9 cellular contexts compared by ENCODE assay signal in genomic region chr4:95129708-95130343, GRCh38.
DNase-seq lines count a peak whose midpoint lies in the region; ATAC-seq and TF ChIP-seq lines count a peak whose summit lies in the region.
"Had no signal": no experiment of that assay in that cellular context is flagged by ENCODE, and none has a peak within 500 bp of the region (broad histone marks: within the 10 kb centered on the region; RNA-seq: fewer than 3 reads in every experiment).

No MANE protein-coding gene starts in this region.

- no peaks in the 10 kb centered on the region for H3K9me3 ChIP-seq in adipocyte (ENCODE audit: control insufficient read depth, low read length)
- H3K9me3 ChIP-seq in uterus = no peaks in the 10 kb centered on the region

- DNase-seq in Right ventricle myocardium inferior (ENCODE audit: missing footprints) (no peak), cardiac septum (ENCODE audit: low spot score) (no peak), adipocyte (ENCODE audit: low read depth) (peak; percentile 99), iris pigment epithelial cell (ENCODE audit: low read depth) (peak; percentile 100), uterus (peak; percentile 14 to 49), T-helper 9 cell (no peak)
- no peak for DNase-seq in stimulated activated CD4-positive, alpha-beta T cell treated with anti-CD3 and anti-CD28 coated beads, Interleukin-15, amount 100 ng/mL, for 24 hours
- DNase-seq: naive B cell had no signal

- H3K36me3 ChIP-seq in adipocyte (ENCODE audit: control insufficient read depth, insufficient read depth, low read length, severe bottlenecking) = no peaks in the 10 kb centered on the region
- no peaks in the 10 kb centered on the region for H3K36me3 ChIP-seq in uterus

- TF ChIP-seq POLR2A in uterus (IDR thresholded peaks at IDR 0.05) = no peak

- H3K9ac ChIP-seq in adipocyte (ENCODE audit: low read length) = no peak overlapping the region

- H3K27me3 ChIP-seq in adipocyte (replicated peaks; ENCODE audit: control insufficient read depth, insufficient read depth, low read length) (no peaks in the 10 kb centered on the region), uterus (no peaks in the 10 kb centered on the region)

- H3K27ac ChIP-seq in uterus = no peak overlapping the region

- ATAC-seq in Right ventricle myocardium inferior (peak; percentile 94), HG02970 (IDR thresholded peaks at IDR 0.05; ENCODE audit: low FRiP score, unreplicated experiment) (no peak)

- TF ChIP-seq CTCF in uterus (IDR thresholded peaks at IDR 0.05) = no peak

- H3K4me3 ChIP-seq in adipocyte (ENCODE audit: low read length) (peak overlapping the region; percentile 67), uterus (no peak overlapping the region)

- H3K4me1 ChIP-seq in adipocyte (ENCODE audit: control insufficient read depth, insufficient read depth, low read length) = peaks cover 16% of the 10 kb centered on the region
- no peaks in the 10 kb centered on the region for H3K4me1 ChIP-seq in uterus

- intact Hi-C loops in Right ventricle myocardium inferior (cut with DNase I) = no loop called here
- intact Hi-C loops in cardiac septum (cut with DNase I) = no loop called here
- intact Hi-C loops in uterus (cut with DNase I; ENCODE audit: low total_unique reads) = no loop called here

Comparison
In these comparisons a context has a peak if more than half of its experiments do, and no peak if none do; other contexts are left out.
1. DNase-seq: peak in adipocyte (single experiment), iris pigment epithelial cell (single experiment) and uterus (2 of 2); none in Right ventricle myocardium inferior (single experiment), cardiac septum (single experiment), stimulated activated CD4-positive, alpha-beta T cell treated with anti-CD3 and anti-CD28 coated beads, Interleukin-15, amount 100 ng/mL, for 24 hours (single experiment) and T-helper 9 cell (single experiment).